22 cellular contexts compared by ENCODE assay signal in genomic region chr10:91135113-91135512, GRCh38.
DNase-seq lines count a peak whose midpoint lies in the region; ATAC-seq, FAIRE-seq and TF ChIP-seq lines count a peak whose summit lies in the region.
"Had no signal": no experiment of that assay in that cellular context is flagged by ENCODE, and none has a peak within 500 bp of the region (broad histone marks: within the 10 kb centered on the region; RNA-seq: fewer than 3 reads in every experiment).

No MANE protein-coding gene starts in this region.

- H2BK15ac ChIP-seq in neuronal stem cell (ENCODE audit: low read length): no peak overlapping the region

- DNase-seq in HepG2 (ENCODE audit: low spot score): no peak
- no peak for DNase-seq in right lobe of liver
- no peak for DNase-seq in Panc1 (ENCODE audit: low read depth, low spot score)
- DNase-seq in K562 (ENCODE audit: extremely low read depth in 1 of 4, low spot score in 3 of 4): no peak
- DNase-seq in neuronal stem cell (ENCODE audit: low spot score): no peak
- no peak for DNase-seq in Right ventricle myocardium inferior (ENCODE audit: missing footprints)
- no peak for DNase-seq in SHP77 (lab: John Stamatoyannopoulos, UW)
- DNase-seq: AML-193; Caco-2; Calu3; CD4-positive, alpha-beta T cell; CD8-positive, alpha-beta T cell; DMS79 treated with DMSO at 0.1 percent for 48 hours; GF-D8 had no signal

- no peak overlapping the region for H2BK12ac ChIP-seq in neuronal stem cell (ENCODE audit: low read length)

- H3K4ac ChIP-seq in neuronal stem cell (ENCODE audit: low read length): no peak overlapping the region

- H2AFZ ChIP-seq in HepG2 (ENCODE audit: low read length) (no peak overlapping the region), K562 (ENCODE audit: low read depth, low read length) (peak overlapping the region; percentile 47; the same call in 1 of the 2 replicates), neuronal stem cell (ENCODE audit: low read length) (peak overlapping the region; percentile 30)

- in situ Hi-C loops in HepG2 (cut with HindIII; ENCODE audit: extremely low pct_ligation_motif_present, low pct_unique_long_range_greater_than_20kb) (no loop called here), Panc1 (cut with HindIII; ENCODE audit: low pct_unique_long_range_greater_than_20kb, low sequenced_read_pairs) (no loop called here), K562 (cut with MboI) (no loop called here)

- ATAC-seq in HepG2 (peak; percentile 62; the same call in 2 of the 3 replicates), right lobe of liver (no peak), Panc1 (peak; percentile 38; the same call in 1 of the 2 replicates), K562 (no peak; the same call in 2 of the 3 replicates), Right ventricle myocardium inferior (no peak), GM18907 (IDR thresholded peaks at IDR 0.05; ENCODE audit: unreplicated experiment) (no peak)
- ATAC-seq: A549; CD8-positive, alpha-beta T cell had no signal

- TF ChIP-seq EP300 in HepG2 (IDR thresholded peaks at IDR 0.05; ENCODE audit: low read depth in 2 of 2, low read length in 2 of 2) (no peak), HepG2 (CRISPR knock-in tag; IDR thresholded peaks at IDR 0.05; ENCODE audit: borderline replicate concordance) (no peak), K562 (IDR thresholded peaks at IDR 0.05; ENCODE audit: low read length) (no peak)

- no peak overlapping the region for H3K18ac ChIP-seq in neuronal stem cell (ENCODE audit: low read length)

- no peak overlapping the region for H2AK5ac ChIP-seq in neuronal stem cell (ENCODE audit: low read depth, low read length)

- H4K91ac ChIP-seq in neuronal stem cell (ENCODE audit: low read depth, low read length, poor library complexity): no peak overlapping the region

- no peak overlapping the region for H3K14ac ChIP-seq in neuronal stem cell (ENCODE audit: low read length)

- CTCF ChIA-PET in HepG2 (lab: Yijun Ruan, JAX; ENCODE audit: low intra/inter-chr PET ratio, low total read pairs) (no interaction called here), Panc1 (lab: Charles Lee) (no interaction called here), K562 (lab: Yijun Ruan, JAX; ENCODE audit: low intra/inter-chr PET ratio) (no interaction called here)

- H3K4me2 ChIP-seq in HepG2 (ENCODE audit: low read depth, low read length) (no peak overlapping the region; the same call in 1 of the 2 replicates), K562 (ENCODE audit: insufficient read depth, low read length) (no peak overlapping the region), neuronal stem cell (ENCODE audit: insufficient read depth, low read length, poor library complexity, severe bottlenecking) (no peak overlapping the region)
- H3K4me2 ChIP-seq: A549; BLaER1 treated with 17β-estradiol and CSF1 and Interleukin-3, amounts not matched to agents 10 nM and 100 nM had no signal

- TF ChIP-seq POLR2A in HepG2 (IDR thresholded peaks at IDR 0.05; ENCODE audit: insufficient read depth in 1 of 2, low read depth in 2 of 2, low read length in 2 of 2) (no peak), right lobe of liver (IDR thresholded peaks at IDR 0.05) (no peak), K562 (conservative IDR thresholded peaks at IDR 0.05) (no peak)

- TF ChIP-seq RAD21 in HepG2 (CRISPR knock-in tag; IDR thresholded peaks at IDR 0.05) (no peak), K562 (CRISPR knock-in tag; conservative IDR thresholded peaks at IDR 0.05 in 1 of 2, IDR thresholded peaks at IDR 0.05 in 1 of 2) (no peak)

- FAIRE-seq in HepG2 (lab: Jason Lieb, UNC) (no peak), K562 (lab: Jason Lieb, UNC) (no peak)
- FAIRE-seq: A549, D721Med, G401.6, GM12891 had no signal

- intact Hi-C loops in HepG2 (cut with micrococcal nuclease; ENCODE audit: unreplicated experiment): no loop called here
- intact Hi-C loops in right lobe of liver (cut with DNase I): no loop called here
- intact Hi-C loops in Panc1 (cut with micrococcal nuclease; ENCODE audit: unreplicated experiment): no loop called here
- intact Hi-C loops in K562 (cut with micrococcal nuclease): no loop called here
- intact Hi-C loops in Right ventricle myocardium inferior (cut with DNase I): no loop called here

- H3K36me3 ChIP-seq in HepG2 (replicated peaks in 1 of 2; ENCODE audit: control insufficient read depth in 1 of 2, insufficient read depth in 2 of 2, low read length in 2 of 2) (no peaks in the 10 kb centered on the region), right lobe of liver (no peaks in the 10 kb centered on the region), Panc1 (ENCODE audit: control insufficient read depth, insufficient read depth, low read length) (no peaks in the 10 kb centered on the region), K562 (ENCODE audit: control insufficient read depth, insufficient read depth, low read length) (no peaks in the 10 kb centered on the region), neuronal stem cell (replicated peaks in 1 of 2; ENCODE audit: control insufficient read depth in 2 of 2, insufficient read depth in 2 of 2, low read length in 2 of 2) (no peaks in the 10 kb centered on the region)
- H3K36me3 ChIP-seq: BLaER1 treated with 17β-estradiol and CSF1 and Interleukin-3, amounts not matched to agents 10 nM and 100 nM had no signal

- H3K79me2 ChIP-seq in HepG2 (ENCODE audit: insufficient read depth, low read length) (no peaks in the 10 kb centered on the region), K562 (ENCODE audit: control insufficient read depth, insufficient read depth, low read length) (no peaks in the 10 kb centered on the region)

- BruUV-seq in HepG2 (replicated peaks; lab: Mats Ljungman, UMichigan) (no TSS peak), Panc1 (replicated peaks; lab: Mats Ljungman, UMichigan) (no TSS peak), K562 (replicated peaks; lab: Mats Ljungman, UMichigan) (no TSS peak)

- no peaks in the 10 kb centered on the region for H3K79me1 ChIP-seq in neuronal stem cell (ENCODE audit: low read depth, low read length)

- H4K8ac ChIP-seq in neuronal stem cell (ENCODE audit: low read depth, low read length): no peak overlapping the region

- H3K27ac ChIP-seq in HepG2 (ENCODE audit: extremely low read length, insufficient read depth, low read length) (no peak overlapping the region), right lobe of liver (no peak overlapping the region), Panc1 (ENCODE audit: low read length) (no peak overlapping the region), K562 (ENCODE audit: extremely low read depth, low read depth, low read length) (no peak overlapping the region), neuronal stem cell (replicated peaks; ENCODE audit: low read length) (no peak overlapping the region)
- H3K27ac ChIP-seq: 22Rv1; A549; BLaER1 treated with 17β-estradiol and CSF1 and Interleukin-3, amounts not matched to agents 10 nM and 100 nM; C4-2B had no signal

- H3K9ac ChIP-seq in HepG2 (ENCODE audit: insufficient read depth, low read depth, low read length) (no peak overlapping the region), K562 (ENCODE audit: insufficient read depth in 1 of 2, low read depth in 2 of 2, low read length in 2 of 2) (no peak overlapping the region), neuronal stem cell (ENCODE audit: low read depth, low read length, poor library complexity) (no peak overlapping the region)
- H3K9ac ChIP-seq: BLaER1 treated with 17β-estradiol and CSF1 and Interleukin-3, amounts not matched to agents 10 nM and 100 nM had no signal

- H3K4me1 ChIP-seq in HepG2 (ENCODE audit: insufficient read depth, low read length) (no peaks in the 10 kb centered on the region), right lobe of liver (no peaks in the 10 kb centered on the region), Panc1 (ENCODE audit: control insufficient read depth, insufficient read depth, low read length) (no peaks in the 10 kb centered on the region), K562 (replicated peaks in 1 of 2; ENCODE audit: control insufficient read depth in 2 of 2, insufficient read depth in 2 of 2, low read length in 2 of 2) (no peaks in the 10 kb centered on the region), neuronal stem cell (ENCODE audit: control insufficient read depth in 2 of 2, insufficient read depth in 1 of 2, low read depth in 1 of 2, low read length in 2 of 2) (no peaks in the 10 kb centered on the region)
- H3K4me1 ChIP-seq: A549; BLaER1 treated with 17β-estradiol and CSF1 and Interleukin-3, amounts not matched to agents 10 nM and 100 nM; Caco-2 had no signal

- H3K9me3 ChIP-seq in HepG2 (ENCODE audit: low read length): no peaks in the 10 kb centered on the region
- no peaks in the 10 kb centered on the region for H3K9me3 ChIP-seq in right lobe of liver
- no peaks in the 10 kb centered on the region for H3K9me3 ChIP-seq in Panc1 (ENCODE audit: control insufficient read depth, insufficient read depth, low read depth, low read length)
- H3K9me3 ChIP-seq in K562 (replicated peaks; ENCODE audit: control insufficient read depth, insufficient read depth, low read depth, low read length): no peaks in the 10 kb centered on the region
- no peaks in the 10 kb centered on the region for H3K9me3 ChIP-seq in neuronal stem cell (replicated peaks in 1 of 2; ENCODE audit: control insufficient read depth in 2 of 2, insufficient read depth in 1 of 2, low read depth in 1 of 2, low read length in 2 of 2)
- H3K9me3 ChIP-seq: A549; BLaER1 treated with 17β-estradiol and CSF1 and Interleukin-3, amounts not matched to agents 10 nM and 100 nM; Caco-2 had no signal

- WGBS in HepG2 (ENCODE audit: low lambda C conversion rate): 14% methylated on average over 7 of the region's 7 CpGs
- 56% methylated on average over 5 of the region's 7 CpGs for WGBS in right lobe of liver (ENCODE audit: insufficient coverage, low coverage, low lambda C conversion rate, missing lambda C conversion rate)
- WGBS in K562 (ENCODE audit: insufficient coverage, low coverage, missing lambda C conversion rate): 20% methylated on average over 6 of the region's 7 CpGs
- WGBS in neuronal stem cell (ENCODE audit: extremely low coverage in 2 of 2, insufficient read length in 2 of 2, insufficient replicate concordance in 1 of 2), 2 donors: no CpG with 5 or more reads among the region's 7 CpGs

- H3K27me3 ChIP-seq in HepG2 (ENCODE audit: control insufficient read depth in 1 of 2, insufficient read depth in 2 of 2, low read length in 2 of 2) (0 out of 5 replicates have a peak, but pooled peaks cover 0 to 5% of the 10 kb centered on the region in 2 experiments), right lobe of liver (no peaks in the 10 kb centered on the region), Panc1 (ENCODE audit: control insufficient read depth, insufficient read depth, low read length) (peaks cover 6% of the 10 kb centered on the region; the same call in 1 of the 2 replicates), K562 (ENCODE audit: control insufficient read depth in 2 of 2, insufficient read depth in 2 of 2, low read length in 2 of 2) (no peaks in the 10 kb centered on the region), neuronal stem cell (ENCODE audit: control insufficient read depth in 3 of 3, insufficient read depth in 3 of 3, low read depth in 1 of 3, low read length in 3 of 3) (no peaks in the 10 kb centered on the region)
- H3K27me3 ChIP-seq: BLaER1 treated with 17β-estradiol and CSF1 and Interleukin-3, amounts not matched to agents 10 nM and 100 nM had no signal

- TF ChIP-seq CTCF in HepG2 (CRISPR knock-in tag; IDR thresholded peaks at IDR 0.05) (no peak), right lobe of liver (IDR thresholded peaks at IDR 0.05) (no peak), Panc1 (IDR thresholded peaks at IDR 0.05) (no peak), K562 (IDR thresholded peaks at IDR 0.05 in 2 of 3, conservative IDR thresholded peaks at IDR 0.05 in 1 of 3; ENCODE audit: insufficient read depth in 2 of 3, low read depth in 1 of 3, low read length in 3 of 3) (no peak)

- H3K4me3 ChIP-seq in HepG2 (replicated peaks in 1 of 3; ENCODE audit: insufficient read depth in 1 of 3, low read depth in 2 of 3, low read length in 3 of 3) (no peak overlapping the region), right lobe of liver (no peak overlapping the region), Panc1 (ENCODE audit: low read depth in 2 of 2, low read length in 2 of 2) (no peak overlapping the region), K562 (no peak overlapping the region), neuronal stem cell (ENCODE audit: low read length in 2 of 2) (no peak overlapping the region)
- H3K4me3 ChIP-seq: A549; BLaER1 treated with 17β-estradiol and CSF1 and Interleukin-3, amounts not matched to agents 10 nM and 100 nM had no signal

- POLR2A ChIA-PET in HepG2 (lab: Yijun Ruan, JAX) (no interaction called here), Panc1 (lab: Charles Lee) (no interaction called here), K562 (lab: Yijun Ruan, JAX) (no interaction called here)

- no peak overlapping the region for H2BK5ac ChIP-seq in neuronal stem cell (ENCODE audit: low read length)

- no peaks in the 10 kb centered on the region for H3K9me1 ChIP-seq in K562 (ENCODE audit: control insufficient read depth, insufficient read depth, low read length)

- H2BK120ac ChIP-seq in neuronal stem cell (ENCODE audit: low read depth, low read length): no peak overlapping the region

- H3K23ac ChIP-seq in neuronal stem cell (ENCODE audit: low read depth, low read length, poor library complexity): no peak overlapping the region

- no peaks in the 10 kb centered on the region for H4K20me1 ChIP-seq in HepG2 (ENCODE audit: insufficient read depth, low read length)
- no peaks in the 10 kb centered on the region for H4K20me1 ChIP-seq in K562 (replicated peaks; ENCODE audit: control insufficient read depth, insufficient read depth, low read length)
- H4K20me1 ChIP-seq: BLaER1 treated with 17β-estradiol and CSF1 and Interleukin-3, amounts not matched to agents 10 nM and 100 nM had no signal

Comparison
In these comparisons a context has a peak if more than half of its experiments do, and no peak if none do; other contexts are left out.
1. ATAC-seq: peak in HepG2 (single experiment) and Panc1 (single experiment); none in right lobe of liver (0 of 4), K562 (single experiment), Right ventricle myocardium inferior (single experiment) and GM18907 (single experiment).